In genomic region chr5:133222040-133222439, GRCh38 we compare ENCODE assay signal across 22 cellular contexts.
DNase-seq lines count a peak whose midpoint lies in the region; ATAC-seq and TF ChIP-seq lines count a peak whose summit lies in the region.
"Had no signal": no experiment of that assay in that cellular context is flagged by ENCODE, and none has a peak within 500 bp of the region (broad histone marks: within the 10 kb centered on the region; RNA-seq: fewer than 3 reads in every experiment).

No MANE protein-coding gene starts in this region.

- H3K4me3 Mint-ChIP-seq in neural progenitor cell, result no peak overlapping the region
- H3K4me3 Mint-ChIP-seq: CD8-positive, alpha-beta T cell; IgD-negative memory B cell had no signal

- peaks cover 10% of the 10 kb centered on the region for H3F3A ChIP-seq in neural progenitor cell (ENCODE audit: low read depth)

- no peak overlapping the region for H3K4me3 ChIP-seq in BE2C (ENCODE audit: low read depth, low read length)
- H3K4me3 ChIP-seq in coronary artery, result no peak overlapping the region
- H3K4me3 ChIP-seq in neural progenitor cell, result no peak overlapping the region
- H3K4me3 ChIP-seq in psoas muscle, result no peak overlapping the region
- H3K4me3 ChIP-seq: GM12878, GM23248 had no signal

- H3K36me3 Mint-ChIP-seq in neural progenitor cell, result no peaks in the 10 kb centered on the region
- H3K36me3 Mint-ChIP-seq: CD8-positive, alpha-beta T cell; IgD-negative memory B cell had no signal

- H3K36me3 ChIP-seq in BE2C (no peaks in the 10 kb centered on the region), neural progenitor cell (no peaks in the 10 kb centered on the region), psoas muscle (ENCODE audit: insufficient read depth in 1 of 2, low read depth in 1 of 2) (no peaks in the 10 kb centered on the region)

- H3K9me3 ChIP-seq in BE2C, result no peaks in the 10 kb centered on the region
- no peaks in the 10 kb centered on the region for H3K9me3 ChIP-seq in neural progenitor cell (ENCODE audit: low read depth)
- H3K9me3 ChIP-seq in psoas muscle, result no peaks in the 10 kb centered on the region

- H4K20me1 ChIP-seq in neural progenitor cell (ENCODE audit: low read depth), result no peaks in the 10 kb centered on the region

- no peak for TF ChIP-seq CTCF in BE2C (IDR thresholded peaks at IDR 0.05; ENCODE audit: low read depth, low read length)
- TF ChIP-seq CTCF in GM13976 (IDR thresholded peaks at IDR 0.05; ENCODE audit: borderline replicate concordance, control extremely low read depth, extremely low read depth, insufficient read depth, missing control alignments), result no peak
- TF ChIP-seq CTCF in coronary artery (IDR thresholded peaks at IDR 0.05), result no peak
- no peak for TF ChIP-seq CTCF in neural progenitor cell (IDR thresholded peaks at IDR 0.05)
- TF ChIP-seq CTCF in psoas muscle (IDR thresholded peaks at IDR 0.05), result no peak

- DNase-seq in BE2C (peak; percentile 68), GM13976 (ENCODE audit: low spot score) (peak; percentile 8), coronary artery (ENCODE audit: low spot score) (peak; percentile 46), neural progenitor cell (ENCODE audit: low spot score) (no peak), glomerular visceral epithelial cell (ENCODE audit: extremely low spot score) (no peak), psoas muscle (no peak)
- DNase-seq: C1 segment of cervical spinal cord; CD8-positive, alpha-beta T cell; DND-41; GM23248; NCI-H1105; NCI-H1694; NCI-H2081; NCI-H2227 treated with DMSO at 0.1 percent for 48 hours; NCI-H510A treated with DMSO at 0.1 percent for 48 hours; NCI-H774; NK-92 treated with Interleukin-12 subunit alpha and Interleukin-12 subunit beta, amount 100 ng/mL, for 24 hours had no signal

- ATAC-seq in HG02973 (IDR thresholded peaks at IDR 0.05; ENCODE audit: unreplicated experiment) (no peak), psoas muscle (no peak)
- ATAC-seq: CD8-positive, alpha-beta T cell; GM12878; Panc1; SK-N-SH treated with all-trans-retinoic acid at 6 μM for 48 hours had no signal

- in situ Hi-C loops in GM13976 (cut with MboI; ENCODE audit: low sequenced_read_pairs, unreplicated experiment), result no loop called here

- H3K27ac Mint-ChIP-seq in neural progenitor cell, result no peak overlapping the region
- H3K27ac Mint-ChIP-seq: CD8-positive, alpha-beta T cell; IgD-negative memory B cell had no signal

- peaks cover 2% of the 10 kb centered on the region for H3K27me3 Mint-ChIP-seq in neural progenitor cell (ENCODE audit: insufficient read depth, low read depth)

- H3K4me1 Mint-ChIP-seq in neural progenitor cell, result peaks cover 22% of the 10 kb centered on the region
- H3K4me1 Mint-ChIP-seq: IgD-negative memory B cell had no signal

- peak overlapping the region; percentile 59 for H3K4me2 ChIP-seq in neural progenitor cell

- 86 to 96% (median 95%) methylated on average over 6 of the region's 6 CpGs for WGBS in psoas muscle, 3 donors

- H3K9ac ChIP-seq in neural progenitor cell, result no peak overlapping the region
- H3K9ac ChIP-seq: GM23248 had no signal

- no peak overlapping the region for H2AFZ ChIP-seq in neural progenitor cell (replicated peaks)
- H2AFZ ChIP-seq: GM23248 had no signal

- H3K79me2 ChIP-seq in neural progenitor cell (ENCODE audit: low read depth), result no peaks in the 10 kb centered on the region

- no peaks in the 10 kb centered on the region; the same call in 1 of the 2 replicates for H3K4me1 ChIP-seq in BE2C
- peaks cover 18% of the 10 kb centered on the region for H3K4me1 ChIP-seq in neural progenitor cell
- H3K4me1 ChIP-seq in psoas muscle, result peaks cover 9% of the 10 kb centered on the region

- H3K27ac ChIP-seq in coronary artery (no peak overlapping the region), neural progenitor cell (no peak overlapping the region), psoas muscle (no peak overlapping the region)
- H3K27ac ChIP-seq: GM23248 had no signal

- H3K27me3 ChIP-seq in BE2C (no peaks in the 10 kb centered on the region), neural progenitor cell (no peaks in the 10 kb centered on the region), psoas muscle (ENCODE audit: insufficient read depth in 3 of 3, low read length in 2 of 3) (no peaks in the 10 kb centered on the region)

- intact Hi-C loops in psoas muscle (cut with DNase I), result no loop called here

- no peaks in the 10 kb centered on the region for H3K9me3 Mint-ChIP-seq in neural progenitor cell
- H3K9me3 Mint-ChIP-seq: CD8-positive, alpha-beta T cell; IgD-negative memory B cell had no signal

Comparison
In these comparisons a context has a peak if more than half of its experiments do, and no peak if none do; other contexts are left out.
1. DNase-seq: peak in BE2C (single experiment), GM13976 (single experiment) and coronary artery (single experiment); none in neural progenitor cell (single experiment), glomerular visceral epithelial cell (single experiment) and psoas muscle (0 of 2).